In the genomic region with DNA sequence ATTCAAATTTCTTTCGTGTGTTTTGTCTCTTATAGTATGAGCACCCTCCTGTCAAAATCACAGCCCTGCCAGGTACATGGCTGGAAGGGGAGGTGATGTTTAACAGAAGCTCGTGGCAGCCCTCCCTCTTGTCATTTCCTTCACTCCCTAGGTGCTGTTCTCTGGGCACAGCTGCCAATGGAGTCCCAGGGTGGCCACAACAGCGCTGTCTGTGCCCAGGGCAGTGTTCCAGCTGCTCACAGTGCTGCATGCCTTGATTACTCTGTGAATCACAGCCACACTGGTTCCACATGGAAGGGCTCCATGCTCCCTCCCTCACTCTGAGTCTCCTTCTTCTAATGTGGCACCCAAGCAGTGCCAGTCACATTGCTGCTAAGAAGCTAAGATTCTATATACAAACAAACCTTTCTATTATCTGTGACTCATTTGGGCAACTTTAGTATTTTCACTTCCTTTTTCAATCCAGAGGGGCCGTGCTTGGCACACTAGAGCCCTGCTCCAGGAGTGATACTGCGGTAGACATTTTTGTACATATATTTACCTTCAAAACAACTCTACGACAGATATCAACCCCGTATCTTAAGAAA, we compare ENCODE assay signal across 17 cellular contexts.
DNase-seq lines count a peak whose midpoint lies in the region; ATAC-seq and TF ChIP-seq lines count a peak whose summit lies in the region.
"Had no signal": no experiment of that assay in that cellular context is flagged by ENCODE, and none has a peak within 500 bp of the region (broad histone marks: within the 10 kb centered on the region; RNA-seq: fewer than 3 reads in every experiment).

No MANE protein-coding gene starts in this region.

- H4K5ac ChIP-seq in H9 (ENCODE audit: insufficient read length, low read depth, low read length): no peak overlapping the region

- H3K4me3 Mint-ChIP-seq in H9: no peak overlapping the region
- H3K4me3 Mint-ChIP-seq: nephron, T-helper 17 cell had no signal

- TF ChIP-seq CTCF in H9 (conservative IDR thresholded peaks at IDR 0.05): no peak
- TF ChIP-seq CTCF in SU-DHL-6 (IDR thresholded peaks at IDR 0.05; ENCODE audit: insufficient read depth, low read length, poor library complexity, severe bottlenecking): no peak

- WGBS in H9 (ENCODE audit: extremely low coverage, insufficient read length, low lambda C conversion rate): no CpG with 5 or more reads among the region's 7 CpGs

- no peak overlapping the region for H3K23ac ChIP-seq in H9 (ENCODE audit: insufficient read length, low read depth, low read length)

- no peak overlapping the region for H2AK5ac ChIP-seq in H9 (ENCODE audit: insufficient read length, low read length)

- H3K4ac ChIP-seq in H9 (ENCODE audit: low read depth, low read length): no peak overlapping the region

- H4K91ac ChIP-seq in H9 (ENCODE audit: insufficient read length, low read depth, low read length): no peak overlapping the region

- no peak overlapping the region for H2AFZ ChIP-seq in H9 (ENCODE audit: low read length)
- peak overlapping the region; percentile 14 for H2AFZ ChIP-seq in SU-DHL-6 (ENCODE audit: low read depth, low read length, severe bottlenecking)

- no peak overlapping the region for H4K8ac ChIP-seq in H9 (replicated peaks; ENCODE audit: insufficient read length, low read depth, low read length)

- H3K36me3 Mint-ChIP-seq in H9 (ENCODE audit: insufficient read depth in 1 of 3, low read depth in 3 of 3): peaks cover 0 to 4% (median 0%) of the 10 kb centered on the region in 3 experiments; a peak in 3 of 7 replicates

- H3K4me3 ChIP-seq in SU-DHL-6 (ENCODE audit: insufficient read depth, low read length, poor library complexity, severe bottlenecking): no peak overlapping the region
- H3K4me3 ChIP-seq: lower lobe of right lung had no signal

- H3K27me3 Mint-ChIP-seq in H9 (ENCODE audit: low read depth): no peaks in the 10 kb centered on the region; the same call in 1 of the 2 replicates

- no peaks in the 10 kb centered on the region for H3K9me3 ChIP-seq in H9 (ENCODE audit: control insufficient read depth, low read depth, low read length)
- no peaks in the 10 kb centered on the region for H3K9me3 ChIP-seq in SU-DHL-6 (ENCODE audit: insufficient read depth, low read length)
- H3K9me3 ChIP-seq: lower lobe of right lung had no signal

- H3K18ac ChIP-seq in H9 (ENCODE audit: insufficient read length, low read depth, low read length): no peak overlapping the region

- H3K4me2 ChIP-seq in H9 (ENCODE audit: insufficient read depth, insufficient read length, low read length) (no peak overlapping the region), SU-DHL-6 (ENCODE audit: low read depth, low read length, poor library complexity, severe bottlenecking) (no peak overlapping the region)

- no peaks in the 10 kb centered on the region for H3K9me2 ChIP-seq in SU-DHL-6 (replicated peaks; ENCODE audit: insufficient read depth, low read length)

- H2BK12ac ChIP-seq in H9 (ENCODE audit: insufficient read length, low read depth, low read length): no peak overlapping the region

- H3K4me1 Mint-ChIP-seq in H9: peaks cover 29 to 36% of the 10 kb centered on the region in 2 experiments
- H3K4me1 Mint-ChIP-seq: nephron, T-helper 17 cell had no signal

- H3K56ac ChIP-seq in H9 (ENCODE audit: insufficient read length, low read depth, low read length): no peak overlapping the region

- no peaks in the 10 kb centered on the region for H3K79me2 ChIP-seq in H9 (ENCODE audit: insufficient read depth, low read length)
- H3K79me2 ChIP-seq in SU-DHL-6 (ENCODE audit: insufficient read depth, low read length): no peaks in the 10 kb centered on the region

- no peaks in the 10 kb centered on the region for H3K79me1 ChIP-seq in H9 (ENCODE audit: insufficient read depth, low read depth, low read length, poor library complexity, severe bottlenecking)

- no peak overlapping the region for H2BK15ac ChIP-seq in H9 (ENCODE audit: low read depth, low read length)

- peaks cover 4 to 9% of the 10 kb centered on the region in 2 experiments; a peak in 4 of 5 replicates for H3K9me3 Mint-ChIP-seq in H9
- H3K9me3 Mint-ChIP-seq: activated T-helper 2 cell treated with anti-CD3 and anti-CD28 coated beads, Interferon-gamma antibody, Interleukin-2, Interleukin-4, amounts not matched to agents 10 μg/mL and 5 μg/mL and 100 μg/mL, durations not matched to agents 14 hours and 24 hours and 36 hours; nephron had no signal

- H3F3A ChIP-seq in SU-DHL-6 (ENCODE audit: insufficient read depth): no peaks in the 10 kb centered on the region

- no peak overlapping the region for H3T11ph ChIP-seq in H9 (ENCODE audit: low read length)

- H2BK20ac ChIP-seq in H9 (ENCODE audit: low read depth, low read length, poor library complexity, severe bottlenecking): no peak overlapping the region

- ATAC-seq in GM18511 (IDR thresholded peaks at IDR 0.05; ENCODE audit: unreplicated experiment) (peak; percentile 59), HG03457 (IDR thresholded peaks at IDR 0.05; ENCODE audit: unreplicated experiment) (peak; percentile 62), GM19467 (IDR thresholded peaks at IDR 0.05; ENCODE audit: unreplicated experiment) (no peak)
- ATAC-seq: lower lobe of right lung, T-helper 17 cell had no signal

- H3K36me3 ChIP-seq in SU-DHL-6 (ENCODE audit: low read length): no peaks in the 10 kb centered on the region
- H3K36me3 ChIP-seq: lower lobe of right lung had no signal

- H4K20me1 ChIP-seq in H9 (ENCODE audit: control insufficient read depth, insufficient read depth, insufficient read length) (no peaks in the 10 kb centered on the region), SU-DHL-6 (ENCODE audit: low read depth, low read length) (no peaks in the 10 kb centered on the region)

- no peak overlapping the region for H2BK120ac ChIP-seq in H9 (ENCODE audit: low read depth, low read length, poor library complexity, severe bottlenecking)

- H2BK5ac ChIP-seq in H9 (ENCODE audit: insufficient read length, low read length): no peak overlapping the region

- H3K14ac ChIP-seq in H9 (ENCODE audit: insufficient read depth, low read length): 0 out of 2 replicates have a peak overlapping the region, but pooled peaks have one; percentile 77

- H3K27ac Mint-ChIP-seq in H9: 0 out of 7 replicates have a peak overlapping the region, but pooled peaks of 1 of the 3 experiments have one; percentile 8
- H3K27ac Mint-ChIP-seq: activated T-helper 2 cell treated with anti-CD3 and anti-CD28 coated beads, Interferon-gamma antibody, Interleukin-2, Interleukin-4, amounts not matched to agents 10 μg/mL and 5 μg/mL and 100 μg/mL, durations not matched to agents 14 hours and 24 hours and 36 hours; nephron; T-helper 17 cell had no signal

- H3K27ac ChIP-seq in H9 (ENCODE audit: insufficient read length, low read depth, low read length) (no peak overlapping the region), SU-DHL-6 (ENCODE audit: low read depth, low read length) (no peak overlapping the region)
- H3K27ac ChIP-seq: lower lobe of right lung had no signal

- H3K27me3 ChIP-seq in H9 (ENCODE audit: insufficient read depth, low read length) (no peaks in the 10 kb centered on the region), SU-DHL-6 (ENCODE audit: low read length) (no peaks in the 10 kb centered on the region)

- DNase-seq in H9 (no peak), NCI-H774 (lab: John Stamatoyannopoulos, UW) (no peak), EL (no peak), medulla oblongata (ENCODE audit: extremely low spot score) (no peak)
- DNase-seq: activated CD4-positive, alpha-beta T cell treated with anti-CD3 and anti-CD28 coated beads, Interleukin-2, amount 50 U/mL, for 48 hours; anterior cingulate cortex; dermis blood vessel endothelial cell; lower lobe of right lung; MM.1S; NCI-H2227 treated with DMSO at 0.1 percent for 48 hours; T-helper 17 cell had no signal

- H3K9ac ChIP-seq in H9 (ENCODE audit: extremely low read depth, insufficient read length, low read length) (no peak overlapping the region), SU-DHL-6 (ENCODE audit: low read length) (no peak overlapping the region)

- peaks cover 9% of the 10 kb centered on the region; the same call in 1 of the 2 replicates for H3K4me1 ChIP-seq in H9 (ENCODE audit: insufficient read depth, low read length)
- H3K4me1 ChIP-seq: lower lobe of right lung had no signal

- no peaks in the 10 kb centered on the region for H3K23me2 ChIP-seq in H9 (ENCODE audit: insufficient read length, low read depth, low read length, poor library complexity, severe bottlenecking)
